6 cellular contexts compared by ENCODE assay signal in the genomic region with DNA sequence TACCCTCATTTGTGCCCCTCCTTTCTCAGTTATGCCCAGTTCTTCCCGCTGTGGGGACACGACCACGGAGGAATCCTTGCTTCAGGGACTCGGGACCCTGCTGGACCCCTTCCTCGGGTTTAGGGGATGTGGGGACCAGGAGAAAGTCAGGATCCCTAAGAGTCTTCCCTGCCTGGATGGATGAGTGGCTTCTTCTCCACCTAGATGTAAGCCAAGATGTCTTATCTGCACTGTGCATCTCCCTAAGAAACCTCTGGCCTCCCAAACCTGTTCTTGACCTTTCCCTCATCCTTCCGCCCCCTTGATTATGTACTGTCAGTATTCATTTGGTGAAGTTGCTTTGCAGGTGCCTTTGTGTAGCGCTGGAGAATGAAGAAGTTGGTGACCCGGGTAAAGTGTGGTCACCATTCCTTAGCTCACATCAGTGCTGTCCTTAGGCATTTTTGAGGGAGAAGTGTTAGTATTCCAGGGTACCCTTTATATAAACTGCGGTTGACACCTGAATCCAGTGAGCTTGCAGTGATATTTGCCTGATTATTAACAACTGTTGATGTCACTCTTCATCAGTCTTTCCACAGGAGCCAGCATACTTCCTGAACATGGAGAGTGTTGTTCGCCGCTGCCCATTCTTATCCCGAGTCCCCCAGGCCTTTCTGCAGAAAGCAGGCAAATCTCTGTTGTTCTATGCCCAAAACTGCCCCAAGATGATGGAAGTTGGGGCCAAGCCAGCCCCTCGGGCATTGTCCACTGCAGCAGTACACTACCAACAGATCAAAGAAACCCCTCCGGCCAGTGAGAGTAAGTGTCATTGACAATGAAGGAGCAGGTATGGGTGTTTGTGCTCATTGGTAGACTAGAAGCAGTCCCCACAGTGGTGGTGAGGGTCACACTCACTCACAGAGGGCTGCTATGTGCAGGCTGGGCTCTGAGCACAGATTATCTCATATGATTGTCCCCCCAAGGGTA. TPM values are rescaled to one million over a fixed set of nuclear protein-coding genes. Genes with fewer than 3 reads are reported as not detected.
A peak's percentile ranks its signal among the peaks of the same experiment; 100 is the strongest.
DNase-seq lines count a peak whose midpoint lies in the region; ATAC-seq and TF ChIP-seq lines count a peak whose summit lies in the region.

No MANE protein-coding gene starts in this region.

- DNase-seq in A673 (ENCODE audit: low spot score): no peak
- DNase-seq in SJCRH30: peak in 1 of 2 experiments; percentile 61
- DNase-seq in activated effector memory CD4-positive, alpha-beta T cell treated with anti-CD3 and anti-CD28 coated beads, Interleukin-2, amount 50 U/mL, for 16 hours: no peak
- no peak for DNase-seq in SW480 (ENCODE audit: low spot score)

- POLR2A ChIA-PET in A673 (lab: Charles Lee; ENCODE audit: low non-redundant PET): no interaction called here

- CTCF ChIA-PET in A673 (lab: Charles Lee): no interaction called here

- TF ChIP-seq CTCF in A673 (conservative IDR thresholded peaks at IDR 0.05; ENCODE audit: low read depth, low read length): no peak

- no peak for ATAC-seq in GM19035 (IDR thresholded peaks at IDR 0.05; ENCODE audit: unreplicated experiment)

- no peaks in the 10 kb centered on the region for H3K9me3 ChIP-seq in A673 (ENCODE audit: low read depth, low read length, poor library complexity, severe bottlenecking)
- H3K9me3 ChIP-seq in SJCRH30 (replicated peaks): no peaks in the 10 kb centered on the region
- H3K9me3 ChIP-seq in iPS-18c (ENCODE audit: control insufficient read depth, insufficient read depth, low read length): no peaks in the 10 kb centered on the region

- H3K27me3 ChIP-seq in A673 (replicated peaks; ENCODE audit: insufficient read depth, low read depth, low read length, poor library complexity) (no peaks in the 10 kb centered on the region), SJCRH30 (no peaks in the 10 kb centered on the region)

- H3K4me1 ChIP-seq in A673 (ENCODE audit: insufficient read depth, low read length, poor library complexity, severe bottlenecking) (no peaks in the 10 kb centered on the region), SJCRH30 (peaks cover 14% of the 10 kb centered on the region)

- intact Hi-C loops in A673 (cut with micrococcal nuclease; ENCODE audit: unreplicated experiment): no loop called here

- H3K36me3 ChIP-seq in A673 (ENCODE audit: insufficient read depth, low read length, poor library complexity, severe bottlenecking): peaks cover 8% of the 10 kb centered on the region
- H3K36me3 ChIP-seq in SJCRH30: peaks cover 44% of the 10 kb centered on the region

- BruUV-seq in A673 (replicated peaks; lab: Mats Ljungman, UMichigan): TSS peak; percentile 56

- peak overlapping the region; percentile 75 for H3K27ac ChIP-seq in A673 (ENCODE audit: low read depth, low read length, poor library complexity, severe bottlenecking)
- no peak overlapping the region; the same call in 1 of the 2 replicates for H3K27ac ChIP-seq in SJCRH30

- peak overlapping the region; percentile 75 for H3K4me3 ChIP-seq in A673 (ENCODE audit: low read depth, low read length, poor library complexity, severe bottlenecking)
- H3K4me3 ChIP-seq in SJCRH30: peak overlapping the region; percentile 97
- peak overlapping the region; percentile 88 for H3K4me3 ChIP-seq in iPS-18c (ENCODE audit: insufficient read depth, low read depth, low read length)

RNA-seq across cellular contexts. Expression of a gene that starts 1.0 kb away (rescaled TPM):
- 52.2 and 58.6 TPM in 2 replicates for total RNA-seq in A673 (2021)
- 46.8 and 50.3 TPM in 2 replicates for total RNA-seq in SJCRH30 (2014; rRNA removed; shearing (Covaris generic))

RNA-seq across cellular contexts. Expression of a gene that starts 26.5 kb away (rescaled TPM):
- total RNA-seq in A673 (2021): not detected in 2 replicates
- not detected in 2 replicates for total RNA-seq in SJCRH30 (2014; rRNA removed; shearing (Covaris generic))

RNA-seq across cellular contexts. Expression of a gene that starts 40.0 kb away (rescaled TPM):
- 18.3 and 21.0 TPM in 2 replicates for total RNA-seq in A673 (2021)
- total RNA-seq in SJCRH30 (2014; rRNA removed; shearing (Covaris generic)): 32.3 and 32.7 TPM in 2 replicates

RNA-seq across cellular contexts. Expression of a gene that starts 44.7 kb away (rescaled TPM):
- 16.1 and 17.8 TPM in 2 replicates for total RNA-seq in A673 (2021)
- 27.1 and 28.3 TPM in 2 replicates for total RNA-seq in SJCRH30 (2014; rRNA removed; shearing (Covaris generic))

RNA-seq across cellular contexts. Expression of a gene that starts 46.6 kb away (rescaled TPM):
- total RNA-seq in A673 (2021): 3.6 and 5.8 TPM in 2 replicates
- 6.1 and 7.6 TPM in 2 replicates for total RNA-seq in SJCRH30 (2014; rRNA removed; shearing (Covaris generic))
